ENCODE assay signal across 16 cellular contexts in the genomic region with DNA sequence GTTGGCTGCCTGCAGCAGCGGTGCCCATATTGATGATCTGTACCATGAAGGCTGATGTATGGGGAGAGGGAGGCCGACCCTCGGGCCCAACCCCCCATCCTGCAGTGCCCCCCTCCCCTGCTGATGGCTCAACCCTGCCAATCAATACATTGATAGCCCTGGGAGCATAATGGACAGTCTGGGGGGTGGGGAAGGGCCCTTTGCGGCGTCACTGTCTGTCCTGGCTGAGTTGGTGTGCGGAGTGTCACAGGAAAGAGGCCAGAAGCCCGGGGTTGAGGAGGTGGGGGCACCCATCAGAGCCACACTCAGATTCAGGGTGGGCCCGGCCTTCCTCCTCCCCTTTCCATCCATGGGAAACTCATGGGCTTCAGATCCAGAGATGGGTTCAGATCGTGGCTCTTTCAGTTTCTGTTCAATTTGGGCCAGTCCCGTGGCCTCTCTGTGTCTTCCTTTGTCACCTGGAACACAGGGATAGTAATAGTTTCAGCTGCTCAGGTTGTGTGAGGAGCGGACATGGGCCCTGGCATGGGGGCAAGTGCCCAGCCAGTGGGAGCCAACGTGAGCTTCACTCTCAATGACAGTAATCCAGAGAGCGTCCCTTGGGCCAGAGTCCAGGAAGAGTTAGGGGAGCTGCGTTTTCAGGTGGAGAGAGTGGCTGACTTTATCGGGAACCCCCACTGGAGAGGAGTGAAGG. TPM values are rescaled to one million over a fixed set of nuclear protein-coding genes. Genes with fewer than 3 reads are reported as not detected.
"Had no signal": no experiment of that assay in that cellular context is flagged by ENCODE, and none has a peak within 500 bp of the region (broad histone marks: within the 10 kb centered on the region; RNA-seq: fewer than 3 reads in every experiment).

No MANE protein-coding gene starts in this region.

- H3K36me3 ChIP-seq: colonic mucosa, SJSA1 had no signal

- H3K4me1 Mint-ChIP-seq: immature natural killer cell had no signal

- H3K9me3 Mint-ChIP-seq: activated T-cell treated with anti-CD3 and anti-CD28 coated beads, Interleukin-2, amount 50 U/mL, for 72 hours; immature natural killer cell; nephron had no signal

- H3K4me3 Mint-ChIP-seq: activated T-cell treated with anti-CD3 and anti-CD28 coated beads, Interleukin-2, amount 50 U/mL, for 72 hours; immature natural killer cell; nephron had no signal

- H3K9me3 ChIP-seq: colonic mucosa, SJSA1 had no signal

- H3K27me3 ChIP-seq: cardiac muscle cell, colonic mucosa, SJSA1 had no signal

- H3K36me3 Mint-ChIP-seq: immature natural killer cell had no signal

- ATAC-seq: activated CD4-positive, CD25-positive, alpha-beta regulatory T cell treated with anti-CD3 and anti-CD28 coated beads, Interleukin-2, amount 50 U/mL, for 24 hours; activated T-cell treated with anti-CD3 and anti-CD28 coated beads, Interleukin-2, amount 50 U/mL, for 72 hours; left colon had no signal

- H3K27ac Mint-ChIP-seq: activated T-cell treated with anti-CD3 and anti-CD28 coated beads, Interleukin-2, amount 50 U/mL, for 72 hours; immature natural killer cell; nephron had no signal

- FAIRE-seq: small intestine had no signal

- DNase-seq: activated CD4-positive, alpha-beta T cell treated with anti-CD3 and anti-CD28 coated beads, Interleukin-2, amount 50 U/mL, for 4 hours; activated naive CD4-positive, alpha-beta T cell treated with Interleukin-2 at 50 U/mL for 16 hours; activated T-cell treated with anti-CD3 and anti-CD28 coated beads, Interleukin-2, amount 50 U/mL, for 72 hours; colonic mucosa; effector memory CD4-positive, alpha-beta T cell; immature natural killer cell; left colon; mammary epithelial cell; small intestine; trophoblast cell had no signal

- H3K27ac ChIP-seq: cardiac muscle cell, colonic mucosa, epithelial cell of prostate, parathyroid adenoma, SJSA1 had no signal

- H3K4me1 ChIP-seq: colonic mucosa, parathyroid adenoma had no signal

- H3K4me3 ChIP-seq: cardiac muscle cell, colonic mucosa, SJSA1 had no signal

- H3K9ac ChIP-seq: parathyroid adenoma had no signal

RNA-seq across cellular contexts. Expression of a gene that starts 9.5 kb away (rescaled TPM):
- polyA plus RNA-seq: immature natural killer cell, mammary epithelial cell had no signal
